9 cellular contexts compared by ENCODE assay signal in the genomic region with DNA sequence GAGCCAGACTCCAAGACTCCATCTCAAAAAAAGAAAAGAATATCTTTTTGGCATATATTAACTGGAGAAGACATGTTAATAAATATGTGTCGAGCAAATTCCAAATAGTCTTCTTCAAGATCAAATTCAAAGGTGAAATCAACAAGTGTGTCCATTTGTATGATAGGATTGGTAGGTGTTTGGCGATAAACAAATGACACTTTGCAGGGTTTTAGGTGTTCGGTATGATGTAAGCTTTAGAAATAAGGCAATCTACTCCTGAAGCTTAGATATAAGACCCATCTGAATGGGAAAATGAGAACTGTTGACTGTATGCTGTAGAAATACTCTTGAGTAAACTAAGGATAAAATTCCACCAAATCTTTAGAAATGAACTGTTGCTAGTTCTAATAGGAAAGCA.
"Had no signal": no experiment of that assay in that cellular context is flagged by ENCODE, and none has a peak within 500 bp of the region (broad histone marks: within the 10 kb centered on the region; RNA-seq: fewer than 3 reads in every experiment).

No MANE protein-coding gene starts in this region.

- ATAC-seq: HepG2 had no signal

- H3K9me3 ChIP-seq: HAP-1 had no signal

- H3K9ac ChIP-seq: GM23248 had no signal

- DNase-seq: GM23248, GOT3, H7, HFFc6, Kasumi-1, KG1 had no signal

- H3K4me3 ChIP-seq: GM23248, HAP-1 had no signal

- H3K27ac ChIP-seq: GM23248, HL-60 had no signal

- H2AFZ ChIP-seq: GM23248 had no signal

- H3K36me3 ChIP-seq: HAP-1 had no signal

- FAIRE-seq: HepG2 had no signal
